In genomic region chr13:20369886-20370361, GRCh38 we compare ENCODE assay signal across 20 cellular contexts.
DNase-seq lines count a peak whose midpoint lies in the region; ATAC-seq and TF ChIP-seq lines count a peak whose summit lies in the region.
"Had no signal": no experiment of that assay in that cellular context is flagged by ENCODE, and none has a peak within 500 bp of the region (broad histone marks: within the 10 kb centered on the region; RNA-seq: fewer than 3 reads in every experiment).

No MANE protein-coding gene starts in this region.

- H4K12ac ChIP-seq in trophoblast cell (ENCODE audit: low read depth, low read length), result no peak overlapping the region

- H3K36me3 Mint-ChIP-seq in activated CD4-positive, alpha-beta T cell treated with anti-CD3 and anti-CD28 coated beads for 36 hours (ENCODE audit: low read depth), result no peaks in the 10 kb centered on the region
- H3K36me3 Mint-ChIP-seq: CD8-positive, alpha-beta T cell; naive B cell had no signal

- H3K27ac ChIP-seq in PC-3 (ENCODE audit: low read length) (peak overlapping the region; percentile 98), trophoblast cell (ENCODE audit: low read depth, low read length) (peak overlapping the region; percentile 94), body of pancreas (no peak overlapping the region)
- H3K27ac ChIP-seq: HL-60, lower lobe of right lung, Peyer's patch had no signal

- DNase-seq in activated CD4-positive, alpha-beta T cell treated with anti-CD3 and anti-CD28 coated beads for 36 hours, result no peak
- no peak for DNase-seq in activated CD4-positive, alpha-beta T cell treated with anti-CD3 and anti-CD28 coated beads, Interleukin-2, amount 50 U/mL, for 48 hours
- DNase-seq in PC-3 (peak; percentile 97), trophoblast cell (peak; percentile 97 to 100), NCI-H69 (lab: John Stamatoyannopoulos, UW) (no peak), HPDE6-E6E7 (ENCODE audit: extremely low spot score) (no peak), body of pancreas (no peak)
- DNase-seq: 8988T; activated naive CD8-positive, alpha-beta T cell treated with anti-CD3 and anti-CD28 coated beads, Interleukin-2, amount 10 ng/mL, durations not matched to agents 7 days and 5 days; CD8-positive, alpha-beta T cell; effector memory CD8-positive, alpha-beta T cell; lower lobe of right lung; naive B cell; NCI-H524 treated with DMSO at 0.1 percent for 48 hours; Peyer's patch; stimulated activated CD4-positive, alpha-beta T cell treated with anti-CD3 and anti-CD28 coated beads, Interleukin-12 subunit alpha, Interleukin-12 subunit beta, amount 100 ng/mL, for 4 hours; SW 1271 had no signal

- H3K23ac ChIP-seq in trophoblast cell (ENCODE audit: low read length), result no peak overlapping the region

- H3K4me3 ChIP-seq in PC-3 (ENCODE audit: low read length) (0 out of 2 replicates have a peak overlapping the region, but pooled peaks have one; percentile 4), trophoblast cell (ENCODE audit: low read depth, low read length) (no peak overlapping the region), body of pancreas (no peak overlapping the region)
- H3K4me3 ChIP-seq: lower lobe of right lung, Peyer's patch had no signal

- H3K27ac Mint-ChIP-seq in activated CD4-positive, alpha-beta T cell treated with anti-CD3 and anti-CD28 coated beads for 36 hours, result no peak overlapping the region
- H3K27ac Mint-ChIP-seq: activated naive CD8-positive, alpha-beta T cell treated with anti-CD3 and anti-CD28 coated beads, Interleukin-2, amount 10 ng/mL, durations not matched to agents 7 days and 5 days; CD8-positive, alpha-beta T cell; effector memory CD8-positive, alpha-beta T cell; naive B cell; progenitor cell of endocrine pancreas had no signal

- POLR2A ChIA-PET in activated CD4-positive, alpha-beta T cell treated with anti-CD3 and anti-CD28 coated beads for 36 hours (lab: Charles Lee), result no interaction called here
- POLR2A ChIA-PET in PC-3 (lab: Charles Lee; ENCODE audit: unreplicated experiment), result interaction anchor here (0.6 to 2.0 kb wide), 2 partner anchors 50 to 72 kb away, joined by 5 to 10 read pairs; no protein-coding TSS in a partner anchor

- H3K27me3 ChIP-seq in PC-3 (ENCODE audit: low read length), result no peaks in the 10 kb centered on the region
- no peaks in the 10 kb centered on the region for H3K27me3 ChIP-seq in trophoblast cell (ENCODE audit: insufficient read depth, low read length)
- no peaks in the 10 kb centered on the region for H3K27me3 ChIP-seq in body of pancreas
- H3K27me3 ChIP-seq: Peyer's patch had no signal

- ATAC-seq in activated CD4-positive, alpha-beta T cell treated with anti-CD3 and anti-CD28 coated beads for 36 hours, result peak; percentile 80
- ATAC-seq in HG02759 (IDR thresholded peaks at IDR 0.05; ENCODE audit: unreplicated experiment) (peak; percentile 80), PC-3 (peak; percentile 78), body of pancreas (no peak)
- ATAC-seq: CD8-positive, alpha-beta T cell; effector memory CD8-positive, alpha-beta T cell; lower lobe of right lung had no signal

- H3K4me1 Mint-ChIP-seq in activated CD4-positive, alpha-beta T cell treated with anti-CD3 and anti-CD28 coated beads for 36 hours, result peaks cover 3% of the 10 kb centered on the region
- H3K4me1 Mint-ChIP-seq: naive B cell had no signal

- no TSS peak for BruUV-seq in PC-3 (replicated peaks; lab: Mats Ljungman, UMichigan)

- no peak overlapping the region for H3K4ac ChIP-seq in trophoblast cell (ENCODE audit: low read depth, low read length)

- no peaks in the 10 kb centered on the region for H3K9me2 ChIP-seq in PC-3 (replicated peaks; ENCODE audit: low read length)

- CTCF ChIA-PET in activated CD4-positive, alpha-beta T cell treated with anti-CD3 and anti-CD28 coated beads for 36 hours (lab: Charles Lee), result interaction anchor here (0.6 to 1.1 kb wide), 3 partner anchors 53 to 169 kb away, joined by 3 read pairs; no protein-coding TSS in a partner anchor
- CTCF ChIA-PET in PC-3 (lab: Charles Lee), result interaction anchor here (0.6 kb wide), 1 partner anchor 59 kb away, joined by 3 read pairs; no protein-coding TSS in a partner anchor

- peak overlapping the region; percentile 81 for H2BK120ac ChIP-seq in trophoblast cell (ENCODE audit: insufficient read depth, low read length, poor library complexity)

- H3K4me2 ChIP-seq in PC-3 (ENCODE audit: low read length), result peak overlapping the region; percentile 80
- H3K4me2 ChIP-seq in trophoblast cell (ENCODE audit: low read length), result no peak overlapping the region

- H2AFZ ChIP-seq in PC-3 (ENCODE audit: low read length), result no peak overlapping the region
- H2AFZ ChIP-seq in trophoblast cell (ENCODE audit: insufficient read depth, low read length, poor library complexity), result no peak overlapping the region

- intact Hi-C loops in activated CD4-positive, alpha-beta T cell treated with anti-CD3 and anti-CD28 coated beads for 36 hours (cut with DNase I, micrococcal nuclease), result no loop called here
- intact Hi-C loops in PC-3 (cut with micrococcal nuclease), result loop anchor here (1.0 to 5.0 kb wide), 2 partner anchors 50 to 178 kb away; partner anchors contain the start of gene GJB2
- intact Hi-C loops in body of pancreas (cut with DNase I), result no loop called here

- H3K4me1 ChIP-seq in PC-3 (ENCODE audit: insufficient read depth, low read length) (peaks cover 28% of the 10 kb centered on the region), trophoblast cell (ENCODE audit: control insufficient read depth in 1 of 2, insufficient read depth in 2 of 2, low read length in 2 of 2) (peaks cover 10 to 11% of the 10 kb centered on the region in 2 experiments), body of pancreas (no peaks in the 10 kb centered on the region)
- H3K4me1 ChIP-seq: lower lobe of right lung, Peyer's patch had no signal

- H4K91ac ChIP-seq in trophoblast cell (ENCODE audit: low read depth, low read length), result peak overlapping the region; percentile 70

- H4K20me1 ChIP-seq in PC-3 (ENCODE audit: low read length), result no peaks in the 10 kb centered on the region

- H3K27me3 Mint-ChIP-seq in activated CD4-positive, alpha-beta T cell treated with anti-CD3 and anti-CD28 coated beads for 36 hours, result no peaks in the 10 kb centered on the region

- no peak overlapping the region for H2AK5ac ChIP-seq in trophoblast cell (ENCODE audit: low read length)

- peak overlapping the region; percentile 51 for H4K8ac ChIP-seq in trophoblast cell (ENCODE audit: low read depth, low read length)

- peaks cover 21% of the 10 kb centered on the region for H3F3A ChIP-seq in PC-3 (ENCODE audit: low read length, unreplicated experiment)

- peak overlapping the region; percentile 57 for H2BK5ac ChIP-seq in trophoblast cell (ENCODE audit: low read depth, low read length, poor library complexity)

- peak overlapping the region; percentile 46 for H3K18ac ChIP-seq in trophoblast cell (ENCODE audit: low read length)

- peak overlapping the region; percentile 91 for H2BK12ac ChIP-seq in trophoblast cell (ENCODE audit: low read length)

- H3K4me3 Mint-ChIP-seq in activated CD4-positive, alpha-beta T cell treated with anti-CD3 and anti-CD28 coated beads for 36 hours, result no peak overlapping the region
- H3K4me3 Mint-ChIP-seq: activated naive CD8-positive, alpha-beta T cell treated with anti-CD3 and anti-CD28 coated beads, Interleukin-2, amount 10 ng/mL, durations not matched to agents 7 days and 5 days; CD8-positive, alpha-beta T cell; effector memory CD8-positive, alpha-beta T cell; naive B cell had no signal

- no peaks in the 10 kb centered on the region for H3K9me3 Mint-ChIP-seq in activated CD4-positive, alpha-beta T cell treated with anti-CD3 and anti-CD28 coated beads for 36 hours (ENCODE audit: low read depth)
- H3K9me3 Mint-ChIP-seq: CD8-positive, alpha-beta T cell; effector memory CD8-positive, alpha-beta T cell; naive B cell had no signal

- H3K79me1 ChIP-seq in trophoblast cell (ENCODE audit: low read length), result peaks cover 9% of the 10 kb centered on the region

- TF ChIP-seq CTCF in PC-3 (conservative IDR thresholded peaks at IDR 0.05; ENCODE audit: low read depth, low read length) (no peak), body of pancreas (IDR thresholded peaks at IDR 0.05) (no peak)

- H3K36me3 ChIP-seq in PC-3 (ENCODE audit: low read depth, low read length) (no peaks in the 10 kb centered on the region), trophoblast cell (ENCODE audit: control insufficient read depth in 1 of 2, insufficient read depth in 2 of 2, low read length in 2 of 2) (no peaks in the 10 kb centered on the region), body of pancreas (replicated peaks in 1 of 2; ENCODE audit: insufficient read depth in 1 of 2, low read depth in 2 of 2) (no peaks in the 10 kb centered on the region)
- H3K36me3 ChIP-seq: lower lobe of right lung, Peyer's patch had no signal

- WGBS in trophoblast cell (ENCODE audit: extremely low coverage, insufficient coverage, insufficient read length), result no CpG with 5 or more reads among the region's 8 CpGs
- 73 to 77% methylated on average over 8 of the region's 8 CpGs for WGBS in body of pancreas, 2 donors

- TF ChIP-seq POLR2A in body of pancreas (IDR thresholded peaks at IDR 0.05), result no peak

- H3K79me2 ChIP-seq in PC-3 (ENCODE audit: low read length) (no peaks in the 10 kb centered on the region), trophoblast cell (ENCODE audit: control insufficient read depth, insufficient read depth, low read length, poor library complexity) (no peaks in the 10 kb centered on the region)

- H3K14ac ChIP-seq in trophoblast cell (ENCODE audit: low read length), result no peak overlapping the region

- H3K9ac ChIP-seq in PC-3 (ENCODE audit: low read length) (peak overlapping the region; percentile 87), trophoblast cell (ENCODE audit: low read length) (no peak overlapping the region)

- H3K9me3 ChIP-seq in PC-3 (ENCODE audit: low read length), result no peaks in the 10 kb centered on the region
- no peaks in the 10 kb centered on the region for H3K9me3 ChIP-seq in trophoblast cell (ENCODE audit: insufficient read depth, low read depth, low read length)
- no peaks in the 10 kb centered on the region for H3K9me3 ChIP-seq in body of pancreas
- H3K9me3 ChIP-seq: lower lobe of right lung, Peyer's patch had no signal

Comparison
In these comparisons a context has a peak if more than half of its experiments do, and no peak if none do; other contexts are left out.
1. DNase-seq: peak in PC-3 (single experiment) and trophoblast cell (2 of 2); none in activated CD4-positive, alpha-beta T cell treated with anti-CD3 and anti-CD28 coated beads for 36 hours (single experiment), activated CD4-positive, alpha-beta T cell treated with anti-CD3 and anti-CD28 coated beads, Interleukin-2, amount 50 U/mL, for 48 hours (0 of 2), NCI-H69 (single experiment), HPDE6-E6E7 (single experiment) and body of pancreas (0 of 4).
2. H3K27ac ChIP-seq: peak in PC-3 (single experiment) and trophoblast cell (single experiment); none in body of pancreas (0 of 4).